ENCODE assay signal across 11 cellular contexts in genomic region chr1:41663671-41664400, GRCh38.
A peak's percentile ranks its signal among the peaks of the same experiment; 100 is the strongest.
DNase-seq lines count a peak whose midpoint lies in the region; ATAC-seq, FAIRE-seq and TF ChIP-seq lines count a peak whose summit lies in the region.
"Had no signal": no experiment of that assay in that cellular context is flagged by ENCODE, and none has a peak within 500 bp of the region (broad histone marks: within the 10 kb centered on the region; RNA-seq: fewer than 3 reads in every experiment).

No MANE protein-coding gene starts in this region.

- ATAC-seq in GM21515 (IDR thresholded peaks at IDR 0.05; ENCODE audit: unreplicated experiment), result no peak

- no peak for TF ChIP-seq EP300 in sigmoid colon (IDR thresholded peaks at IDR 0.05)

- no peak overlapping the region for H3K4me3 ChIP-seq in CD8-positive, alpha-beta memory T cell (ENCODE audit: low read length)
- H3K4me3 ChIP-seq in bronchial epithelial cell (ENCODE audit: low read depth, low read length) (no peak overlapping the region), sigmoid colon (no peak overlapping the region)
- H3K4me3 ChIP-seq: cardiac muscle cell had no signal

- H3K4me1 Mint-ChIP-seq in CD8-positive, alpha-beta memory T cell, result peaks cover 66 to 87% (median 79%) of the 10 kb centered on the region in 3 donors
- peaks cover 53% of the 10 kb centered on the region for H3K4me1 Mint-ChIP-seq in CD14-positive monocyte

- peak overlapping the region; percentile 69 to 95 (median 92) for H3K27ac Mint-ChIP-seq in CD8-positive, alpha-beta memory T cell
- peak overlapping the region in 3 of 7 donors; percentile 15 to 72 (median 61) for H3K27ac Mint-ChIP-seq in CD14-positive monocyte

- H3K9me3 Mint-ChIP-seq in CD8-positive, alpha-beta memory T cell, result no peaks in the 10 kb centered on the region
- peaks cover 0 to 2% (median 0%) of the 10 kb centered on the region in 7 donors for H3K9me3 Mint-ChIP-seq in CD14-positive monocyte

- 80 to 83% methylated on average over 5 of the region's 5 CpGs for WGBS in sigmoid colon, 2 donors

- no peaks in the 10 kb centered on the region for H3K36me3 ChIP-seq in CD8-positive, alpha-beta memory T cell (ENCODE audit: insufficient read depth, low read length)
- H3K36me3 ChIP-seq in bronchial epithelial cell (ENCODE audit: control insufficient read depth, insufficient read depth, low read length) (no peaks in the 10 kb centered on the region), sigmoid colon (no peaks in the 10 kb centered on the region)
- H3K36me3 ChIP-seq: cardiac muscle cell had no signal

- H3K27ac ChIP-seq in CD8-positive, alpha-beta memory T cell (ENCODE audit: low read depth, low read length), result no peak overlapping the region
- peak overlapping the region in 3 of 4 donors; percentile 90 to 93 (median 90) for H3K27ac ChIP-seq in sigmoid colon

- intact Hi-C loops in sigmoid colon (cut with DNase I), result no loop called here
- intact Hi-C loops in CD14-positive monocyte (cut with micrococcal nuclease), result loop anchor here (5.0 to 10.0 kb wide), 3 partner anchors 61 to 138 kb away; no protein-coding TSS in a partner anchor

- DNase-seq in CD8-positive, alpha-beta memory T cell, result no peak
- DNase-seq in M059J (ENCODE audit: low read depth), result peak; percentile 31
- DNase-seq in bronchial epithelial cell (ENCODE audit: low read depth), result no peak
- no peak for DNase-seq in sigmoid colon
- DNase-seq in CD14-positive monocyte (ENCODE audit: low spot score), result no peak
- no peak for DNase-seq in RPMI8226
- DNase-seq in stimulated activated CD4-positive, alpha-beta T cell treated with anti-CD3 and anti-CD28 coated beads, Interleukin-4, amount 100 ng/mL, for 24 hours, result no peak
- DNase-seq: KG1, SIG-M5 had no signal

- CTCF ChIA-PET in CD8-positive, alpha-beta memory T cell (lab: Charles Lee), result interaction anchor here (1.1 kb wide), 1 partner anchor 252 kb away, joined by 3 read pairs; no protein-coding TSS in a partner anchor

- H3K4me3 Mint-ChIP-seq in CD8-positive, alpha-beta memory T cell, result peak overlapping the region; percentile 42 to 98 (median 59)
- H3K4me3 Mint-ChIP-seq in CD14-positive monocyte, result peak overlapping the region in 1 of 2 donors; percentile 13

- no peaks in the 10 kb centered on the region for H3K9me3 ChIP-seq in CD8-positive, alpha-beta memory T cell (ENCODE audit: low read length)
- no peaks in the 10 kb centered on the region for H3K9me3 ChIP-seq in sigmoid colon

- H3K27me3 Mint-ChIP-seq in CD8-positive, alpha-beta memory T cell, result no peaks in the 10 kb centered on the region
- H3K27me3 Mint-ChIP-seq in CD14-positive monocyte (ENCODE audit: low read depth in 3 of 3), result peaks cover 7 to 15% (median 11%) of the 10 kb centered on the region in 3 donors

- H3K4me1 ChIP-seq in CD8-positive, alpha-beta memory T cell (ENCODE audit: insufficient read depth, low read length), result peaks cover 49% of the 10 kb centered on the region
- peaks cover 0 to 22% (median 18%) of the 10 kb centered on the region in 4 donors for H3K4me1 ChIP-seq in sigmoid colon

- no peaks in the 10 kb centered on the region for H3K27me3 ChIP-seq in CD8-positive, alpha-beta memory T cell (ENCODE audit: insufficient read depth, low read length, poor library complexity, severe bottlenecking)
- H3K27me3 ChIP-seq in bronchial epithelial cell (ENCODE audit: control insufficient read depth, insufficient read depth, low read length) (no peaks in the 10 kb centered on the region), sigmoid colon (no peaks in the 10 kb centered on the region)

- TF ChIP-seq POLR2A in sigmoid colon (IDR thresholded peaks at IDR 0.05), result no peak

- TF ChIP-seq CTCF in bronchial epithelial cell (IDR thresholded peaks at IDR 0.05; ENCODE audit: insufficient read depth, low read length, severe bottlenecking) (no peak), sigmoid colon (IDR thresholded peaks at IDR 0.05) (no peak), CD14-positive monocyte (IDR thresholded peaks at IDR 0.05) (no peak)

- peak; percentile 79 for FAIRE-seq in bronchial epithelial cell (lab: Jason Lieb, UNC)

- POLR2A ChIA-PET in CD8-positive, alpha-beta memory T cell (lab: Charles Lee), result interaction anchor here (1.8 kb wide), 1 partner anchor 10 kb away, joined by 5 read pairs; no protein-coding TSS in a partner anchor

- peaks cover 0 to 4% (median 1%) of the 10 kb centered on the region in 3 donors for H3K36me3 Mint-ChIP-seq in CD8-positive, alpha-beta memory T cell
- H3K36me3 Mint-ChIP-seq in CD14-positive monocyte, result peaks cover 13 to 17% of the 10 kb centered on the region in 2 donors
